Comparison of ENCODE assay signal across 33 cellular contexts in the genomic region with DNA sequence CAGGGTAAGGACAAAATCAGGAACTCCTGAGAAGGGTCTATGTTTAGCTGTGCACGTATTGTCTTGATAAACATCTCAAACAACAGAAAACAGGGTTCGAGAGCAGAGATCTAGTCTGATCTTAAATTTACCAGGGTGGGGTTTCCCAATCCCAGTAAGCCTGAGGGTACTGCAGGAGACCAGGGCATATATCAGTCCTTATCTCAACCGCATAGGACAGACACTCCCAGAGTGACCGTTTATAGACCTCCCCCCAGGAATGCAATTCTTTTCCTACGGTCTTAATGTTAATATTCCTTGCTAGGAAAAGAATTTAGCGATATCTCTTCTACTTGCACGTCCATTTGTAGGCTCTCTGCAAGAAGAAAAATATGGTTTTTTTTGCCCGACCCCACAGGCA.
"Had no signal": no experiment of that assay in that cellular context is flagged by ENCODE, and none has a peak within 500 bp of the region (broad histone marks: within the 10 kb centered on the region; RNA-seq: fewer than 3 reads in every experiment).

No MANE protein-coding gene starts in this region.

- ATAC-seq: activated CD4-positive, CD25-positive, alpha-beta regulatory T cell treated with anti-CD3 and anti-CD28 coated beads, Interleukin-2, amount 50 U/mL, for 24 hours; activated CD8-positive, alpha-beta T cell treated with anti-CD3 and anti-CD28 coated beads for 36 hours; activated naive CD4-positive, alpha-beta T cell treated with anti-CD3 and anti-CD28 coated beads, Interleukin-2, amount 50 U/mL, for 72 hours; activated T-cell treated with anti-CD3 and anti-CD28 coated beads, Interleukin-2, amount 50 U/mL, for 4 hours; effector memory CD8-positive, alpha-beta T cell; T-helper 17 cell had no signal

- H3K4me3 ChIP-seq: esophagus squamous epithelium had no signal

- H3K36me3 ChIP-seq: brain microvascular endothelial cell, esophagus squamous epithelium, WERI-Rb-1 had no signal

- DNase-seq: activated B cell treated with CpG ODN at 0.5 μM for 24 hours; activated CD4-positive, alpha-beta T cell treated with anti-CD3 and anti-CD28 coated beads for 48 hours; activated CD4-positive, alpha-beta T cell treated with anti-CD3 and anti-CD28 coated beads, Interleukin-2, amount 50 U/mL, for 1 hour; activated CD4-positive, alpha-beta T cell treated with anti-CD3 and anti-CD28 coated beads, Interleukin-2, amount 50 U/mL, for 48 hours; activated CD8-positive, alpha-beta memory T cell treated with anti-CD3 and anti-CD28 coated beads for 24 hours; activated CD8-positive, alpha-beta T cell treated with anti-CD3 and anti-CD28 coated beads for 36 hours; activated gamma-delta T cell; activated naive CD4-positive, alpha-beta T cell; activated naive CD4-positive, alpha-beta T cell treated with anti-CD3 and anti-CD28 coated beads, Interleukin-2, amount 10 ng/mL, durations not matched to agents 7 days and 5 days; activated naive CD8-positive, alpha-beta T cell treated with anti-CD3 and anti-CD28 coated beads, Interleukin-2, amount 10 ng/mL, durations not matched to agents 7 days and 5 days; activated T-cell treated with anti-CD3 and anti-CD28 coated beads, Interleukin-2, amount 50 U/mL, for 4 hours; amniotic stem cell; anterior cingulate cortex; brain microvascular endothelial cell; cortex of kidney; dermis blood vessel endothelial cell; effector CD4-positive, alpha-beta T cell; effector memory CD8-positive, alpha-beta T cell; esophagus squamous epithelium; foreskin melanocyte; head of caudate nucleus; hippocampal formation; T-helper 17 cell; T1000; WERI-Rb-1 had no signal

- H3K27ac ChIP-seq: brain microvascular endothelial cell, epithelial cell of prostate, esophagus squamous epithelium, WERI-Rb-1 had no signal

- FAIRE-seq: astrocyte, bronchial epithelial cell, colon, endometrium, endothelial cell of umbilical vein had no signal

- H3K4me1 ChIP-seq: esophagus squamous epithelium had no signal

- H3K27me3 ChIP-seq: brain microvascular endothelial cell had no signal
